Comparison of ENCODE assay signal across 1 cellular context in genomic region chr20:3795511-3796468, GRCh38.
TF ChIP-seq lines count a peak whose summit lies in the region.

TSS of gene CDC25B (plus strand) at chr20:3796310. CDS start at chr20:3796532, 222 bp downstream.

TF ChIP-seq in HepG2, 621 proteins besides CTCF, POLR2A, EP300 and RAD21 (continued from another document and continues in another):
- TF ChIP-seq, protein P1, sequence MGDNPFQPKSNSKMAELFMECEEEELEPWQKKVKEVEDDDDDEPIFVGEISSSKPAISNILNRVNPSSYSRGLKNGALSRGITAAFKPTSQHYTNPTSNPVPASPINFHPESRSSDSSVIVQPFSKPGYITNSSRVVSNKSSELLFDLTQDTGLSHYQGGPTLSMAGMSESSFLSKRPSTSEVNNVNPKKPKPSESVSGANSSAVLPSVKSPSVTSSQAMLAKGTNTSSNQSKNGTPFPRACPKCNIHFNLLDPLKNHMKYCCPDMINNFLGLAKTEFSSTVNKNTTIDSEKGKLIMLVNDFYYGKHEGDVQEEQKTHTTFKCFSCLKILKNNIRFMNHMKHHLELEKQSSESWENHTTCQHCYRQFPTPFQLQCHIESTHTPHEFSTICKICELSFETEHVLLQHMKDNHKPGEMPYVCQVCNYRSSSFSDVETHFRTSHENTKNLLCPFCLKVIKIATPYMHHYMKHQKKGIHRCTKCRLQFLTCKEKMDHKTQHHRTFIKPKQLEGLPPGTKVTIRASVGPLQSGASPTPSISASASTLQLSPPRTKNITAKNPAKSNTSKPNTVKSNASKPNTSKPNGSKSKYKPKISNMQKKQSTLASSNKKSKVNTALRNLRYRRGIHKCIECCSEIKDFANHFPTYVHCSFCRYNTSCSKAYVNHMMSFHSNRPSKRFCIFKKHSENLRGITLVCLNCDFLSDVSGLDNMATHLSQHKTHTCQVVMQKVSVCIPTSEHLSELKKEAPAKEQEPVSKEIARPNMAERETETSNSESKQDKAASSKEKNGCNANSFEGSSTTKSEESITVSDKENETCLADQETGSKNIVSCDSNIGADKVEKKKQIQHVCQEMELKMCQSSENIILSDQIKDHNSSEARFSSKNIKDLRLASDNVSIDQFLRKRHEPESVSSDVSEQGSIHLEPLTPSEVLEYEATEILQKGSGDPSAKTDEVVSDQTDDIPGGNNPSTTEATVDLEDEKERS (CRISPR knock-in tag; IDR thresholded peaks at IDR 0.05): no peak; the same call in 1 of the 2 replicates
- TF ChIP-seq ZNF326 (CRISPR knock-in tag; IDR thresholded peaks at IDR 0.05; ENCODE audit: borderline replicate concordance) (no peak), ZNF44 (CRISPR knock-in tag; IDR thresholded peaks at IDR 0.05) (no peak), GABPA (IDR thresholded peaks at IDR 0.05; ENCODE audit: low read depth, low read length) (no peak), GABPA (CRISPR knock-in tag; IDR thresholded peaks at IDR 0.05; ENCODE audit: low read depth) (peak; percentile 72), ZNF619 (CRISPR knock-in tag; IDR thresholded peaks at IDR 0.05) (no peak; the same call in 1 of the 2 replicates), REL (CRISPR knock-in tag; conservative IDR thresholded peaks at IDR 0.05) (no peak), CHCHD3 (CRISPR knock-in tag; IDR thresholded peaks at IDR 0.05) (no peak), ZNF562 (CRISPR knock-in tag; IDR thresholded peaks at IDR 0.05; ENCODE audit: borderline replicate concordance) (no peak), ZNF33A (CRISPR knock-in tag; IDR thresholded peaks at IDR 0.05; ENCODE audit: borderline replicate concordance) (no peak), GABPB1 (CRISPR knock-in tag; IDR thresholded peaks at IDR 0.05) (peak; percentile 88), RBM39 (IDR thresholded peaks at IDR 0.05; ENCODE audit: low read depth, low read length, poor library complexity, severe bottlenecking) (peak; percentile 98), ZNF550 (CRISPR knock-in tag; IDR thresholded peaks at IDR 0.05; ENCODE audit: borderline replicate concordance) (no peak), ZBTB40 (IDR thresholded peaks at IDR 0.05) (no peak), ZBTB40 (CRISPR knock-in tag; IDR thresholded peaks at IDR 0.05) (peak; percentile 76), ZNF546 (CRISPR knock-in tag; conservative IDR thresholded peaks at IDR 0.05) (0 out of 2 replicates have a peak, but pooled peaks have one; percentile 64), ZIK1 (CRISPR knock-in tag; IDR thresholded peaks at IDR 0.05; ENCODE audit: borderline replicate concordance, low read depth) (no peak), HNF4A (CRISPR knock-in tag; IDR thresholded peaks at IDR 0.05) (no peak; the same call in 1 of the 2 replicates), MAZ (IDR thresholded peaks at IDR 0.05; ENCODE audit: borderline replicate concordance, low read depth, low read length) (peak; percentile 75; the same call in 1 of the 2 replicates), MAZ (CRISPR knock-in tag; IDR thresholded peaks at IDR 0.05; ENCODE audit: low read depth) (peak; percentile 48; the same call in 1 of the 2 replicates), ZNF333 (CRISPR knock-in tag; IDR thresholded peaks at IDR 0.05; ENCODE audit: borderline replicate concordance) (peak; percentile 81; the same call in 1 of the 2 replicates), CREB3 (CRISPR knock-in tag; IDR thresholded peaks at IDR 0.05) (no peak), MNT (IDR thresholded peaks at IDR 0.05) (no peak), MAFK (conservative IDR thresholded peaks at IDR 0.05 in 1 of 2, IDR thresholded peaks at IDR 0.05 in 1 of 2; ENCODE audit: low read length in 2 of 2) (no peak), ZMYM3 (CRISPR knock-in tag; IDR thresholded peaks at IDR 0.05) (peak; percentile 100), ZNF136 (CRISPR knock-in tag; IDR thresholded peaks at IDR 0.05; ENCODE audit: low read depth) (no peak), CEBPG (CRISPR knock-in tag; IDR thresholded peaks at IDR 0.05) (peak; percentile 45; the same call in 1 of the 2 replicates), ZBTB34 (CRISPR knock-in tag; IDR thresholded peaks at IDR 0.05) (no peak), ERF (CRISPR knock-in tag; IDR thresholded peaks at IDR 0.05) (peak; percentile 67), ZNF224 (CRISPR knock-in tag; IDR thresholded peaks at IDR 0.05) (peak; percentile 80; the same call in 1 of the 2 replicates), ZNF780A (CRISPR knock-in tag; IDR thresholded peaks at IDR 0.05) (no peak), SAP130 (CRISPR knock-in tag; IDR thresholded peaks at IDR 0.05; ENCODE audit: low read depth) (peak; percentile 97), ZNF30 (CRISPR knock-in tag; IDR thresholded peaks at IDR 0.05) (no peak), SKI (IDR thresholded peaks at IDR 0.05; ENCODE audit: partially characterized antibody) (no peak), ZFP41 (CRISPR knock-in tag; IDR thresholded peaks at IDR 0.05; ENCODE audit: borderline replicate concordance) (0 out of 2 replicates have a peak, but pooled peaks have one; percentile 26), ZFP37 (CRISPR knock-in tag; IDR thresholded peaks at IDR 0.05; ENCODE audit: borderline replicate concordance) (peak; percentile 42; the same call in 1 of the 2 replicates), CCAR2 (optimal IDR thresholded peaks at IDR 0.05; ENCODE audit: low read depth, low read length) (no peak), ZNF292 (CRISPR knock-in tag; IDR thresholded peaks at IDR 0.05; ENCODE audit: borderline replicate concordance, low read depth) (peak; percentile 82; the same call in 1 of the 2 replicates), NCOA5 (CRISPR knock-in tag; IDR thresholded peaks at IDR 0.05) (no peak), POGK (CRISPR knock-in tag; conservative IDR thresholded peaks at IDR 0.05) (no peak; the same call in 1 of the 2 replicates), NR2C2 (CRISPR knock-in tag; IDR thresholded peaks at IDR 0.05; ENCODE audit: borderline replicate concordance) (peak; percentile 64), HNRNPUL1 (IDR thresholded peaks at IDR 0.05; ENCODE audit: low read depth, low read length) (no peak)
- TF ChIP-seq, protein P2, sequence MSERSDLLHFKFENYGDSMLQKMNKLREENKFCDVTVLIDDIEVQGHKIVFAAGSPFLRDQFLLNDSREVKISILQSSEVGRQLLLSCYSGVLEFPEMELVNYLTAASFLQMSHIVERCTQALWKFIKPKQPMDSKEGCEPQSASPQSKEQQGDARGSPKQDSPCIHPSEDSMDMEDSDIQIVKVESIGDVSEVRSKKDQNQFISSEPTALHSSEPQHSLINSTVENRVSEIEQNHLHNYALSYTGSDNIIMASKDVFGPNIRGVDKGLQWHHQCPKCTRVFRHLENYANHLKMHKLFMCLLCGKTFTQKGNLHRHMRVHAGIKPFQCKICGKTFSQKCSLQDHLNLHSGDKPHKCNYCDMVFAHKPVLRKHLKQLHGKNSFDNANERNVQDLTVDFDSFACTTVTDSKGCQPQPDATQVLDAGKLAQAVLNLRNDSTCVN (CRISPR knock-in tag; IDR thresholded peaks at IDR 0.05; ENCODE audit: borderline replicate concordance): no peak; the same call in 1 of the 2 replicates
